Comparison of ENCODE assay signal across 1 cellular context in the genomic region with DNA sequence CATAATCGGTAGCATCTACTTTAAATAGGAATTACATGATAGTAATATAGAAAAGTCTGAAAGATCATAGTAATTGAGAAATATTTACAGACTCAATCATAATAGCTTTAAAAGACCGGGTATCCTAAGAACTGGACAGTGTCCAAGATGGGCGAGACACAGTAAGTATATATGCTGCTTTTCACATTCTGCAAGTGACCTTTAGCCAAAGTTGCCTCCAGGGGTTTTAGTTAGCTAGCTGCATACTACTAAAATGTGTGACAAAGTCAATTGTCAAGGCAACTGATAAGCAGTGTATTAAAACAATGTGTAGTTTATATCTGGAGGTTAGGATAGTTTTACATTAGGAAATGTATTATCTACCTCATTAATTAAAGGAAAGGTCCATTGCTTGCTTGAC.
TF ChIP-seq lines count a peak whose summit lies in the region.

No MANE protein-coding gene starts in this region.

TF ChIP-seq in WTC11, 78 proteins besides CTCF, POLR2A, EP300 and RAD21:
- TF ChIP-seq ZNF671 (CRISPR knock-in tag; IDR thresholded peaks at IDR 0.05) (no peak), ZNF138 (CRISPR knock-in tag; conservative IDR thresholded peaks at IDR 0.05) (no peak), ZNF317 (CRISPR knock-in tag; IDR thresholded peaks at IDR 0.05; ENCODE audit: borderline replicate concordance, low read depth) (no peak), TP53 (CRISPR knock-in tag; IDR thresholded peaks at IDR 0.05) (no peak), RELA (CRISPR knock-in tag; IDR thresholded peaks at IDR 0.05; ENCODE audit: borderline replicate concordance) (no peak), KAT7 (CRISPR knock-in tag; IDR thresholded peaks at IDR 0.05; ENCODE audit: borderline replicate concordance) (no peak), MYBL2 (CRISPR knock-in tag; IDR thresholded peaks at IDR 0.05) (no peak), ZNF423 (CRISPR knock-in tag; IDR thresholded peaks at IDR 0.05) (no peak), SOX15 (CRISPR knock-in tag; IDR thresholded peaks at IDR 0.05) (no peak), ATF1 (CRISPR knock-in tag; IDR thresholded peaks at IDR 0.05) (no peak), OVOL2 (CRISPR knock-in tag; IDR thresholded peaks at IDR 0.05; ENCODE audit: borderline replicate concordance) (no peak)
- TF ChIP-seq, protein P1, sequence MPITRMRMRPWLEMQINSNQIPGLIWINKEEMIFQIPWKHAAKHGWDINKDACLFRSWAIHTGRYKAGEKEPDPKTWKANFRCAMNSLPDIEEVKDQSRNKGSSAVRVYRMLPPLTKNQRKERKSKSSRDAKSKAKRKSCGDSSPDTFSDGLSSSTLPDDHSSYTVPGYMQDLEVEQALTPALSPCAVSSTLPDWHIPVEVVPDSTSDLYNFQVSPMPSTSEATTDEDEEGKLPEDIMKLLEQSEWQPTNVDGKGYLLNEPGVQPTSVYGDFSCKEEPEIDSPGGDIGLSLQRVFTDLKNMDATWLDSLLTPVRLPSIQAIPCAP (CRISPR knock-in tag; IDR thresholded peaks at IDR 0.05), result no peak
- TF ChIP-seq, protein P2, sequence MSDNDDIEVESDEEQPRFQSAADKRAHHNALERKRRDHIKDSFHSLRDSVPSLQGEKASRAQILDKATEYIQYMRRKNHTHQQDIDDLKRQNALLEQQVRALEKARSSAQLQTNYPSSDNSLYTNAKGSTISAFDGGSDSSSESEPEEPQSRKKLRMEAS (CRISPR knock-in tag; IDR thresholded peaks at IDR 0.05), result no peak
- TF ChIP-seq, protein P3, sequence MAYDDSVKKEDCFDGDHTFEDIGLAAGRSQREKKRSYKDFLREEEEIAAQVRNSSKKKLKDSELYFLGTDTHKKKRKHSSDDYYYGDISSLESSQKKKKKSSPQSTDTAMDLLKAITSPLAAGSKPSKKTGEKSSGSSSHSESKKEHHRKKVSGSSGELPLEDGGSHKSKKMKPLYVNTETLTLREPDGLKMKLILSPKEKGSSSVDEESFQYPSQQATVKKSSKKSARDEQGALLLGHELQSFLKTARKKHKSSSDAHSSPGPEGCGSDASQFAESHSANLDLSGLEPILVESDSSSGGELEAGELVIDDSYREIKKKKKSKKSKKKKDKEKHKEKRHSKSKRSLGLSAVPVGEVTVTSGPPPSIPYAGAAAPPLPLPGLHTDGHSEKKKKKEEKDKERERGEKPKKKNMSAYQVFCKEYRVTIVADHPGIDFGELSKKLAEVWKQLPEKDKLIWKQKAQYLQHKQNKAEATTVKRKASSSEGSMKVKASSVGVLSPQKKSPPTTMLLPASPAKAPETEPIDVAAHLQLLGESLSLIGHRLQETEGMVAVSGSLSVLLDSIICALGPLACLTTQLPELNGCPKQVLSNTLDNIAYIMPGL (CRISPR knock-in tag; IDR thresholded peaks at IDR 0.05), result no peak
- TF ChIP-seq, protein P4, sequence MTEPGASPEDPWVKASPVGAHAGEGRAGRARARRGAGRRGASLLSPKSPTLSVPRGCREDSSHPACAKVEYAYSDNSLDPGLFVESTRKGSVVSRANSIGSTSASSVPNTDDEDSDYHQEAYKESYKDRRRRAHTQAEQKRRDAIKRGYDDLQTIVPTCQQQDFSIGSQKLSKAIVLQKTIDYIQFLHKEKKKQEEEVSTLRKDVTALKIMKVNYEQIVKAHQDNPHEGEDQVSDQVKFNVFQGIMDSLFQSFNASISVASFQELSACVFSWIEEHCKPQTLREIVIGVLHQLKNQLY (CRISPR knock-in tag; IDR thresholded peaks at IDR 0.05), result no peak
- TF ChIP-seq, protein P5, sequence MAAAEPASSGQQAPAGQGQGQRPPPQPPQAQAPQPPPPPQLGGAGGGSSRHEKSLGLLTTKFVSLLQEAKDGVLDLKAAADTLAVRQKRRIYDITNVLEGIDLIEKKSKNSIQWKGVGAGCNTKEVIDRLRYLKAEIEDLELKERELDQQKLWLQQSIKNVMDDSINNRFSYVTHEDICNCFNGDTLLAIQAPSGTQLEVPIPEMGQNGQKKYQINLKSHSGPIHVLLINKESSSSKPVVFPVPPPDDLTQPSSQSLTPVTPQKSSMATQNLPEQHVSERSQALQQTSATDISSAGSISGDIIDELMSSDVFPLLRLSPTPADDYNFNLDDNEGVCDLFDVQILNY (CRISPR knock-in tag; IDR thresholded peaks at IDR 0.05), result no peak
- TF ChIP-seq, protein P6, sequence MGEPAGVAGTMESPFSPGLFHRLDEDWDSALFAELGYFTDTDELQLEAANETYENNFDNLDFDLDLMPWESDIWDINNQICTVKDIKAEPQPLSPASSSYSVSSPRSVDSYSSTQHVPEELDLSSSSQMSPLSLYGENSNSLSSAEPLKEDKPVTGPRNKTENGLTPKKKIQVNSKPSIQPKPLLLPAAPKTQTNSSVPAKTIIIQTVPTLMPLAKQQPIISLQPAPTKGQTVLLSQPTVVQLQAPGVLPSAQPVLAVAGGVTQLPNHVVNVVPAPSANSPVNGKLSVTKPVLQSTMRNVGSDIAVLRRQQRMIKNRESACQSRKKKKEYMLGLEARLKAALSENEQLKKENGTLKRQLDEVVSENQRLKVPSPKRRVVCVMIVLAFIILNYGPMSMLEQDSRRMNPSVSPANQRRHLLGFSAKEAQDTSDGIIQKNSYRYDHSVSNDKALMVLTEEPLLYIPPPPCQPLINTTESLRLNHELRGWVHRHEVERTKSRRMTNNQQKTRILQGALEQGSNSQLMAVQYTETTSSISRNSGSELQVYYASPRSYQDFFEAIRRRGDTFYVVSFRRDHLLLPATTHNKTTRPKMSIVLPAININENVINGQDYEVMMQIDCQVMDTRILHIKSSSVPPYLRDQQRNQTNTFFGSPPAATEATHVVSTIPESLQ (CRISPR knock-in tag; IDR thresholded peaks at IDR 0.05), result no peak
- TF ChIP-seq, protein P7, sequence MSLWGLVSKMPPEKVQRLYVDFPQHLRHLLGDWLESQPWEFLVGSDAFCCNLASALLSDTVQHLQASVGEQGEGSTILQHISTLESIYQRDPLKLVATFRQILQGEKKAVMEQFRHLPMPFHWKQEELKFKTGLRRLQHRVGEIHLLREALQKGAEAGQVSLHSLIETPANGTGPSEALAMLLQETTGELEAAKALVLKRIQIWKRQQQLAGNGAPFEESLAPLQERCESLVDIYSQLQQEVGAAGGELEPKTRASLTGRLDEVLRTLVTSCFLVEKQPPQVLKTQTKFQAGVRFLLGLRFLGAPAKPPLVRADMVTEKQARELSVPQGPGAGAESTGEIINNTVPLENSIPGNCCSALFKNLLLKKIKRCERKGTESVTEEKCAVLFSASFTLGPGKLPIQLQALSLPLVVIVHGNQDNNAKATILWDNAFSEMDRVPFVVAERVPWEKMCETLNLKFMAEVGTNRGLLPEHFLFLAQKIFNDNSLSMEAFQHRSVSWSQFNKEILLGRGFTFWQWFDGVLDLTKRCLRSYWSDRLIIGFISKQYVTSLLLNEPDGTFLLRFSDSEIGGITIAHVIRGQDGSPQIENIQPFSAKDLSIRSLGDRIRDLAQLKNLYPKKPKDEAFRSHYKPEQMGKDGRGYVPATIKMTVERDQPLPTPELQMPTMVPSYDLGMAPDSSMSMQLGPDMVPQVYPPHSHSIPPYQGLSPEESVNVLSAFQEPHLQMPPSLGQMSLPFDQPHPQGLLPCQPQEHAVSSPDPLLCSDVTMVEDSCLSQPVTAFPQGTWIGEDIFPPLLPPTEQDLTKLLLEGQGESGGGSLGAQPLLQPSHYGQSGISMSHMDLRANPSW (CRISPR knock-in tag; conservative IDR thresholded peaks at IDR 0.05; ENCODE audit: low read depth), result no peak
